Comparison of ENCODE assay signal across 1 cellular context in the genomic region with DNA sequence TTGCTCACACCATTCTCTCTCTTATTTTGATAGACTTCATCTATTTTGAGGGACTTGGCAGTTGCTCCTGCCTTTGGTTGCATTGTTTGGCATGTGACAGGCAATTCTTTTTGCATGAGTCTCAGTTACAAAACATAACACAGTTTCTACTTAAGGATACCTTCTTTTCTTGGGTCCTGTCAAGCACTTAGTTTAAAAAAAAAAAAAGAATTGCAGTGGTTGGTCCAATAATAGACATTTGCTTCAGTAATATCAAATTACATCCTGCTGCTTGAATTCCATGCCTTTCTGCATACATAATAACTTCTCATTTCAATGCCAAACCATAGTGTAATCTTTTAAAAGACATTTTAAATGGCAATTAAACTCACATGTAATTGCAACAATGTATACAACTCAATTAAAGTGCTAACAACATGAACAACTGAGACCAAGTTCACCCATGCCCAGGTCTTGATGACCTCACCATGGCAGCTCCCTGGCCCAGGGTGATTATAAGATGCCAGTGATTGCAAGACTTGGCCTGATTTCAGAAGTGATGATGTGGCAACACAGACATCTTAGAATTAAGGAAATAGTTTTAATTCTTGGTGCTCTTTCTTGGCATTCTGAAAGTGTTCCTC.
TF ChIP-seq lines count a peak whose summit lies in the region.

No MANE protein-coding gene starts in this region.

TF ChIP-seq in GM23338, 12 proteins besides CTCF, POLR2A, EP300 and RAD21 (continued from another document):
- TF ChIP-seq, protein P1, sequence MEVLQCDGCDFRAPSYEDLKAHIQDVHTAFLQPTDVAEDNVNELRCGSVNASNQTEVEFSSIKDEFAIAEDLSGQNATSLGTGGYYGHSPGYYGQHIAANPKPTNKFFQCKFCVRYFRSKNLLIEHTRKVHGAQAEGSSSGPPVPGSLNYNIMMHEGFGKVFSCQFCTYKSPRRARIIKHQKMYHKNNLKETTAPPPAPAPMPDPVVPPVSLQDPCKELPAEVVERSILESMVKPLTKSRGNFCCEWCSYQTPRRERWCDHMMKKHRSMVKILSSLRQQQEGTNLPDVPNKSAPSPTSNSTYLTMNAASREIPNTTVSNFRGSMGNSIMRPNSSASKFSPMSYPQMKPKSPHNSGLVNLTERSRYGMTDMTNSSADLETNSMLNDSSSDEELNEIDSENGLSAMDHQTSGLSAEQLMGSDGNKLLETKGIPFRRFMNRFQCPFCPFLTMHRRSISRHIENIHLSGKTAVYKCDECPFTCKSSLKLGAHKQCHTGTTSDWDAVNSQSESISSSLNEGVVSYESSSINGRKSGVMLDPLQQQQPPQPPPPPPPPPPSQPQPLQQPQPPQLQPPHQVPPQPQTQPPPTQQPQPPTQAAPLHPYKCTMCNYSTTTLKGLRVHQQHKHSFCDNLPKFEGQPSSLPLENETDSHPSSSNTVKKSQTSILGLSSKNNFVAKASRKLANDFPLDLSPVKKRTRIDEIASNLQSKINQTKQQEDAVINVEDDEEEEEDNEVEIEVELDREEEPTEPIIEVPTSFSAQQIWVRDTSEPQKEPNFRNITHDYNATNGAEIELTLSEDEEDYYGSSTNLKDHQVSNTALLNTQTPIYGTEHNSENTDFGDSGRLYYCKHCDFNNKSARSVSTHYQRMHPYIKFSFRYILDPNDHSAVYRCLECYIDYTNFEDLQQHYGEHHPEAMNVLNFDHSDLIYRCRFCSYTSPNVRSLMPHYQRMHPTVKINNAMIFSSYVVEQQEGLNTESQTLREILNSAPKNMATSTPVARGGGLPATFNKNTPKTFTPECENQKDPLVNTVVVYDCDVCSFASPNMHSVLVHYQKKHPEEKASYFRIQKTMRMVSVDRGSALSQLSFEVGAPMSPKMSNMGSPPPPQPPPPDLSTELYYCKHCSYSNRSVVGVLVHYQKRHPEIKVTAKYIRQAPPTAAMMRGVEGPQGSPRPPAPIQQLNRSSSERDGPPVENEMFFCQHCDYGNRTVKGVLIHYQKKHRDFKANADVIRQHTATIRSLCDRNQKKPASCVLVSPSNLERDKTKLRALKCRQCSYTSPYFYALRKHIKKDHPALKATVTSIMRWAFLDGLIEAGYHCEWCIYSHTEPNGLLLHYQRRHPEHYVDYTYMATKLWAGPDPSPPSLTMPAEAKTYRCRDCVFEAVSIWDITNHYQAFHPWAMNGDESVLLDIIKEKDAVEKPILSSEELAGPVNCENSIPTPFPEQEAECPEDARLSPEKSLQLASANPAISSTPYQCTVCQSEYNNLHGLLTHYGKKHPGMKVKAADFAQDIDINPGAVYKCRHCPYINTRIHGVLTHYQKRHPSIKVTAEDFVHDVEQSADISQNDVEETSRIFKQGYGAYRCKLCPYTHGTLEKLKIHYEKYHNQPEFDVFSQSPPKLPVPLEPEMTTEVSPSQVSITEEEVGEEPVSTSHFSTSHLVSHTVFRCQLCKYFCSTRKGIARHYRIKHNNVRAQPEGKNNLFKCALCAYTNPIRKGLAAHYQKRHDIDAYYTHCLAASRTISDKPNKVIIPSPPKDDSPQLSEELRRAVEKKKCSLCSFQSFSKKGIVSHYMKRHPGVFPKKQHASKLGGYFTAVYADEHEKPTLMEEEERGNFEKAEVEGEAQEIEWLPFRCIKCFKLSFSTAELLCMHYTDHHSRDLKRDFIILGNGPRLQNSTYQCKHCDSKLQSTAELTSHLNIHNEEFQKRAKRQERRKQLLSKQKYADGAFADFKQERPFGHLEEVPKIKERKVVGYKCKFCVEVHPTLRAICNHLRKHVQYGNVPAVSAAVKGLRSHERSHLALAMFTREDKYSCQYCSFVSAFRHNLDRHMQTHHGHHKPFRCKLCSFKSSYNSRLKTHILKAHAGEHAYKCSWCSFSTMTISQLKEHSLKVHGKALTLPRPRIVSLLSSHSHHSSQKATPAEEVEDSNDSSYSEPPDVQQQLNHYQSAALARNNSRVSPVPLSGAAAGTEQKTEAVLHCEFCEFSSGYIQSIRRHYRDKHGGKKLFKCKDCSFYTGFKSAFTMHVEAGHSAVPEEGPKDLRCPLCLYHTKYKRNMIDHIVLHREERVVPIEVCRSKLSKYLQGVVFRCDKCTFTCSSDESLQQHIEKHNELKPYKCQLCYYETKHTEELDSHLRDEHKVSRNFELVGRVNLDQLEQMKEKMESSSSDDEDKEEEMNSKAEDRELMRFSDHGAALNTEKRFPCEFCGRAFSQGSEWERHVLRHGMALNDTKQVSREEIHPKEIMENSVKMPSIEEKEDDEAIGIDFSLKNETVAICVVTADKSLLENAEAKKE (CRISPR knock-in tag; IDR thresholded peaks at IDR 0.05), result no peak
- TF ChIP-seq, protein P2, sequence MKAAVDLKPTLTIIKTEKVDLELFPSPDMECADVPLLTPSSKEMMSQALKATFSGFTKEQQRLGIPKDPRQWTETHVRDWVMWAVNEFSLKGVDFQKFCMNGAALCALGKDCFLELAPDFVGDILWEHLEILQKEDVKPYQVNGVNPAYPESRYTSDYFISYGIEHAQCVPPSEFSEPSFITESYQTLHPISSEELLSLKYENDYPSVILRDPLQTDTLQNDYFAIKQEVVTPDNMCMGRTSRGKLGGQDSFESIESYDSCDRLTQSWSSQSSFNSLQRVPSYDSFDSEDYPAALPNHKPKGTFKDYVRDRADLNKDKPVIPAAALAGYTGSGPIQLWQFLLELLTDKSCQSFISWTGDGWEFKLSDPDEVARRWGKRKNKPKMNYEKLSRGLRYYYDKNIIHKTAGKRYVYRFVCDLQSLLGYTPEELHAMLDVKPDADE (IDR thresholded peaks at IDR 0.05), result no peak
- TF ChIP-seq NANOG (IDR thresholded peaks at IDR 0.05; ENCODE audit: borderline replicate concordance) (no peak), CREB1 (CRISPR knock-in tag; IDR thresholded peaks at IDR 0.05; ENCODE audit: low read depth) (no peak)
